ENCODE assay signal across 8 cellular contexts in genomic region chr1:205335692-205336091, GRCh38.
DNase-seq lines count a peak whose midpoint lies in the region; ATAC-seq and TF ChIP-seq lines count a peak whose summit lies in the region.

No MANE protein-coding gene starts in this region.

- DNase-seq in AG08395 (ENCODE audit: low spot score) (peak; percentile 90), NCI-H2196 treated with DMSO at 0.1 percent for 48 hours (lab: John Stamatoyannopoulos, UW; ENCODE audit: unreplicated experiment) (peak; percentile 76), brain microvascular endothelial cell (peak; percentile 45), inferior parietal cortex (ENCODE audit: extremely low spot score) (peak; percentile 86)
- DNase-seq in stimulated activated CD4-positive, alpha-beta T cell treated with anti-CD3 and anti-CD28 coated beads, Interleukin-1b, Interleukin-23, amount 100 ng/mL, for 48 hours, result peak; percentile 78

- H3K4me3 ChIP-seq in brain microvascular endothelial cell (ENCODE audit: low read depth, low read length), result no peak overlapping the region

- ATAC-seq in GM19467 (IDR thresholded peaks at IDR 0.05; ENCODE audit: unreplicated experiment), result peak; percentile 73
- no peak for ATAC-seq in GM19328 (IDR thresholded peaks at IDR 0.05; ENCODE audit: unreplicated experiment)

- no peaks in the 10 kb centered on the region for H3K36me3 ChIP-seq in brain microvascular endothelial cell (replicated peaks)

- in situ Hi-C loops in brain microvascular endothelial cell (cut with HindIII; ENCODE audit: low pct_ligation_motif_present, low sequenced_read_pairs), result no loop called here

- H3K27me3 ChIP-seq in brain microvascular endothelial cell (replicated peaks), result peaks cover 8% of the 10 kb centered on the region

- no peak overlapping the region for H3K27ac ChIP-seq in VCaP
- H3K27ac ChIP-seq in brain microvascular endothelial cell, result no peak overlapping the region

- TF ChIP-seq CTCF in VCaP (conservative IDR thresholded peaks at IDR 0.05) (peak; percentile 99), brain microvascular endothelial cell (IDR thresholded peaks at IDR 0.05; ENCODE audit: low read depth, low read length, missing control alignments) (peak; percentile 100)
